Comparison of ENCODE assay signal across 8 cellular contexts in the genomic region with DNA sequence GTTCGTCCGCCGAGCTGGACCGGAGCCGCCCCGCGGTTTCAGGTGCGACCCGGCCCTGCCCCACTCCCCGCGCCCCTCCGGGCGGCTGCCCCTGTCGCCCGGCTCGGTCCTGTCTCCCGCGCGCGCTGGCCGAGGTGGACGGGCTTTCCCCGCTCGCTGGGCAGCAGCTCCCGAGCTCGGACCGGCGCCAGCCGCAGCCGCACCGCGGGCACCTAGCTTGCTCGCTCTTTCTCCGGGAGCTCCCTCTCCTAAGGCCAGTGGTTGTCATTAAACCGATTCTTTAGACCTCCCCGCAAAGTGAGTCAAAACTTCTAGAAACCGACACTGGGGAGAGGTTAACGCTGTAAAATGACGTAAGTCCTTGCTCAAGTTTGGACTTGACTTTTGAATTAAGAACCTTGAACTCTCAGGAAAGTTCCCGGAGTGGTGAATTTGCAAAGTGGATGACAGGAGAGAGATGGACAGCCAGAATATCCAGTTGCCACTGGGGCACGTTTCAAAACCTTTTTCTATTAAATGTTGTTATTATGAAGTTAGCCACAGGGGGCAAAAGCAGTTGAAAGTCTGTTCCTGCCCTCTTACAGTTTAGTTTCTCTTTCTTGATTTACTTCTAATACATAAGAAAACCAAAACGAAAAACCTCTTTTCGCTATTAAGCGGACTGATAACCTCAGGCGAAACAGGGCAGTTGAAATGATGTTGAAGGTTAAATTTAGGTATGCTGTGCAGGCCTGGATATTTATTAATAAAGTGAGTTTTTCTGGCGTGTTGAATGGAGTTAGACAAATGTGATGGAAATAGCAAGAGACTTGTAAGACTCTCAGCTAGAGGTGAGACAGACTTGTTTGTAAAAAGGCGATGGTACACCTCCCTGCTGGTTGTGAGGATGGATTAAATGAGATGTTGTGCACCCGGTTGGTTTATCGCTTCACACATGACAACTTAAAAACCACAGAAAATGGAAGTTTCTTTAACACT. TPM values are rescaled to one million over a fixed set of nuclear protein-coding genes. Genes with fewer than 3 reads are reported as not detected.
DNase-seq lines count a peak whose midpoint lies in the region; ATAC-seq and TF ChIP-seq lines count a peak whose summit lies in the region.

No MANE protein-coding gene starts in this region.

- ATAC-seq in activated naive CD8-positive, alpha-beta T cell treated with anti-CD3 and anti-CD28 coated beads, Interleukin-2, amount 10 ng/mL, durations not matched to agents 7 days and 5 days (ENCODE audit: low read depth), result peak; percentile 28

- intact Hi-C loops in head of caudate nucleus (cut with DNase I), result loop anchor here (5.0 kb wide), 2 partner anchors 72 to 78 kb away; a partner anchor contains a TSS

- peak overlapping the region; percentile 95 for H3K27ac Mint-ChIP-seq in activated naive CD8-positive, alpha-beta T cell treated with anti-CD3 and anti-CD28 coated beads, Interleukin-2, amount 10 ng/mL, durations not matched to agents 7 days and 5 days

- H3K36me3 ChIP-seq in KMS-11 (ENCODE audit: insufficient read depth) (no peaks in the 10 kb centered on the region), SJSA1 (no peaks in the 10 kb centered on the region), osteoblast (ENCODE audit: insufficient read depth, low read length) (no peaks in the 10 kb centered on the region)

- H3K79me2 ChIP-seq in KMS-11 (ENCODE audit: insufficient read depth, low read depth), result peaks cover 26% of the 10 kb centered on the region; the same call in 1 of the 2 replicates
- peaks cover 42% of the 10 kb centered on the region for H3K79me2 ChIP-seq in osteoblast (ENCODE audit: insufficient read depth, low read length)

- H3K27me3 Mint-ChIP-seq in activated naive CD8-positive, alpha-beta T cell treated with anti-CD3 and anti-CD28 coated beads, Interleukin-2, amount 10 ng/mL, durations not matched to agents 7 days and 5 days, result no peaks in the 10 kb centered on the region

- TF ChIP-seq CTCF in KMS-11 (conservative IDR thresholded peaks at IDR 0.05; ENCODE audit: low read depth, low read length) (peak; percentile 44; the same call in 1 of the 2 replicates), osteoblast (IDR thresholded peaks at IDR 0.05; ENCODE audit: extremely low read depth, low read depth, low read length) (peak; percentile 43)

- POLR2A ChIA-PET in activated naive CD8-positive, alpha-beta T cell treated with anti-CD3 and anti-CD28 coated beads, Interleukin-2, amount 10 ng/mL, durations not matched to agents 7 days and 5 days (lab: Charles Lee), result interaction anchor here (0.9 to 4.7 kb wide), 6 partner anchors 39 to 650 kb away, joined by 4 to 58 read pairs (median 9); a partner anchor contains a TSS

- peaks cover 8% of the 10 kb centered on the region for H3K9me3 Mint-ChIP-seq in activated naive CD8-positive, alpha-beta T cell treated with anti-CD3 and anti-CD28 coated beads, Interleukin-2, amount 10 ng/mL, durations not matched to agents 7 days and 5 days

- H3K9me3 ChIP-seq in SJSA1 (replicated peaks), result no peaks in the 10 kb centered on the region
- H3K9me3 ChIP-seq in osteoblast (ENCODE audit: low read depth, low read length), result peaks cover 4% of the 10 kb centered on the region

- H4K20me1 ChIP-seq in KMS-11 (ENCODE audit: insufficient read depth) (no peaks in the 10 kb centered on the region), osteoblast (ENCODE audit: insufficient read depth, low read length) (no peaks in the 10 kb centered on the region)

- peaks cover 40% of the 10 kb centered on the region for H3K36me3 Mint-ChIP-seq in activated naive CD8-positive, alpha-beta T cell treated with anti-CD3 and anti-CD28 coated beads, Interleukin-2, amount 10 ng/mL, durations not matched to agents 7 days and 5 days

- H2AFZ ChIP-seq in KMS-11 (ENCODE audit: low read depth), result peak overlapping the region; percentile 54
- H2AFZ ChIP-seq in osteoblast (ENCODE audit: low read length), result peak overlapping the region; percentile 76

- H3K4me3 Mint-ChIP-seq in activated naive CD8-positive, alpha-beta T cell treated with anti-CD3 and anti-CD28 coated beads, Interleukin-2, amount 10 ng/mL, durations not matched to agents 7 days and 5 days, result peak overlapping the region; percentile 93

- H3K27ac ChIP-seq in KMS-11 (peak overlapping the region; percentile 70), SJSA1 (peak overlapping the region; percentile 61), osteoblast (ENCODE audit: low read depth, low read length) (peak overlapping the region; percentile 75)

- H3K4me3 ChIP-seq in GM08714 (ENCODE audit: low read length) (peak overlapping the region; percentile 89), KMS-11 (IDR thresholded peaks at IDR 0.05; ENCODE audit: insufficient read depth, low read depth, low read length) (no peak overlapping the region), SJSA1 (peak overlapping the region; percentile 87), osteoblast (ENCODE audit: insufficient read depth, low read length) (peak overlapping the region; percentile 95)

- H3K4me2 ChIP-seq in KMS-11 (peak overlapping the region; percentile 62), osteoblast (ENCODE audit: insufficient read depth, low read length) (peak overlapping the region; percentile 90)

- peaks cover 25% of the 10 kb centered on the region for H3K4me1 ChIP-seq in KMS-11 (ENCODE audit: low read depth, poor library complexity, severe bottlenecking)
- H3K4me1 ChIP-seq in SJSA1 (replicated peaks), result 0 out of 2 replicates have a peak, but pooled peaks cover 2% of the 10 kb centered on the region
- H3K4me1 ChIP-seq in osteoblast (ENCODE audit: insufficient read depth, low read length), result peaks cover 5% of the 10 kb centered on the region

- H3K9ac ChIP-seq in KMS-11, result peak overlapping the region; percentile 73

- H3K27me3 ChIP-seq in KMS-11 (ENCODE audit: insufficient read depth, low read depth) (no peaks in the 10 kb centered on the region), SJSA1 (replicated peaks) (no peaks in the 10 kb centered on the region), osteoblast (ENCODE audit: insufficient read depth, low read length) (no peaks in the 10 kb centered on the region)

- DNase-seq in GOT3 (lab: John Stamatoyannopoulos, UW) (peak; percentile 23), SJSA1 (ENCODE audit: low read depth in 1 of 2, low spot score in 2 of 2) (peak; percentile 39 to 69), head of caudate nucleus (peak in 39 of 42 donors; percentile 3 to 68 (median 33)), osteoblast (ENCODE audit: insufficient read length, low spot score, missing footprints) (peak; percentile 96), NCI-H187 treated with DMSO at 0.1 percent for 48 hours (lab: John Stamatoyannopoulos, UW) (no peak)
- DNase-seq in activated naive CD8-positive, alpha-beta T cell treated with anti-CD3 and anti-CD28 coated beads, Interleukin-2, amount 10 ng/mL, durations not matched to agents 7 days and 5 days, result no peak

- H3K4me1 Mint-ChIP-seq in activated naive CD8-positive, alpha-beta T cell treated with anti-CD3 and anti-CD28 coated beads, Interleukin-2, amount 10 ng/mL, durations not matched to agents 7 days and 5 days, result peaks cover 33% of the 10 kb centered on the region

RNA-seq across cellular contexts. Expression of a gene that starts 0.8 kb away (rescaled TPM):
- total RNA-seq in SJSA1 (2014; rRNA removed; shearing (Covaris generic)), result 21.8 and 22.9 TPM in 2 replicates
- 10 to 100 TPM; 32.4 to 35.1 TPM for total RNA-seq in activated naive CD8-positive, alpha-beta T cell treated with anti-CD3 and anti-CD28 coated beads, Interleukin-2, amount 10 ng/mL, durations not matched to agents 7 days and 5 days
- 20.3 TPM in 2 replicates for total RNA-seq in osteoblast

Comparison
In these comparisons a context has a peak if more than half of its experiments do, and no peak if none do; other contexts are left out.
1. DNase-seq: peak in GOT3 (single experiment), SJSA1 (2 of 2), head of caudate nucleus (39 of 42) and osteoblast (single experiment); none in activated naive CD8-positive, alpha-beta T cell treated with anti-CD3 and anti-CD28 coated beads, Interleukin-2, amount 10 ng/mL, durations not matched to agents 7 days and 5 days (single experiment) and NCI-H187 treated with DMSO at 0.1 percent for 48 hours (single experiment).
2. Peak in every context shown above with its lines, with median percentiles within 50 percentile points of each other: H3K27ac ChIP-seq.